In the genomic region with DNA sequence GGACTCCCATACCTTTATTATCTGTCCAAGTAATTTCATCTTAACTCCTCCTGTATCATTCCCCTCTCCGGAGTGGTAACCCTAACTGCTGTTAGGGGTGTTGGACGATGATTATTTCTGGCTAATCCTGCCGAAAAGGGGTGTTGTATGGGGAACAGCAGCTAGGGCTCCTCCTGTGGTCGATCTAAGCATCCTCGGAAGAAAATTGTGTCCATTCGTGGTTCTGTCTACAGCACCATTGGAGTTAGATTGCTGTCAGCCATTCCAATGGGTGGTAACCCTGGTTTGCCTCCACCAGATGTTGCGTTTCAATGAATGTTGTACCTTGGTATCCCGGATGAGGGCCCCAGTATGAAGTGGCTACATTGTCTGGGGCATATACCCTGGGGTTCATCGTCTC, we compare ENCODE assay signal across 2 cellular contexts.
TF ChIP-seq lines count a peak whose summit lies in the region.

No MANE protein-coding gene starts in this region.

TF ChIP-seq in GM23338, 12 proteins besides CTCF, POLR2A, EP300 and RAD21 (continued from another document):
- TF ChIP-seq, protein P1, sequence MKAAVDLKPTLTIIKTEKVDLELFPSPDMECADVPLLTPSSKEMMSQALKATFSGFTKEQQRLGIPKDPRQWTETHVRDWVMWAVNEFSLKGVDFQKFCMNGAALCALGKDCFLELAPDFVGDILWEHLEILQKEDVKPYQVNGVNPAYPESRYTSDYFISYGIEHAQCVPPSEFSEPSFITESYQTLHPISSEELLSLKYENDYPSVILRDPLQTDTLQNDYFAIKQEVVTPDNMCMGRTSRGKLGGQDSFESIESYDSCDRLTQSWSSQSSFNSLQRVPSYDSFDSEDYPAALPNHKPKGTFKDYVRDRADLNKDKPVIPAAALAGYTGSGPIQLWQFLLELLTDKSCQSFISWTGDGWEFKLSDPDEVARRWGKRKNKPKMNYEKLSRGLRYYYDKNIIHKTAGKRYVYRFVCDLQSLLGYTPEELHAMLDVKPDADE (IDR thresholded peaks at IDR 0.05): no peak

TF ChIP-seq in WTC11, 78 proteins besides CTCF, POLR2A, EP300 and RAD21 (continued from another document):
- TF ChIP-seq, protein P2, sequence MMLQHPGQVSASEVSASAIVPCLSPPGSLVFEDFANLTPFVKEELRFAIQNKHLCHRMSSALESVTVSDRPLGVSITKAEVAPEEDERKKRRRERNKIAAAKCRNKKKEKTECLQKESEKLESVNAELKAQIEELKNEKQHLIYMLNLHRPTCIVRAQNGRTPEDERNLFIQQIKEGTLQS (CRISPR knock-in tag; conservative IDR thresholded peaks at IDR 0.05): no peak
- TF ChIP-seq, protein P3, sequence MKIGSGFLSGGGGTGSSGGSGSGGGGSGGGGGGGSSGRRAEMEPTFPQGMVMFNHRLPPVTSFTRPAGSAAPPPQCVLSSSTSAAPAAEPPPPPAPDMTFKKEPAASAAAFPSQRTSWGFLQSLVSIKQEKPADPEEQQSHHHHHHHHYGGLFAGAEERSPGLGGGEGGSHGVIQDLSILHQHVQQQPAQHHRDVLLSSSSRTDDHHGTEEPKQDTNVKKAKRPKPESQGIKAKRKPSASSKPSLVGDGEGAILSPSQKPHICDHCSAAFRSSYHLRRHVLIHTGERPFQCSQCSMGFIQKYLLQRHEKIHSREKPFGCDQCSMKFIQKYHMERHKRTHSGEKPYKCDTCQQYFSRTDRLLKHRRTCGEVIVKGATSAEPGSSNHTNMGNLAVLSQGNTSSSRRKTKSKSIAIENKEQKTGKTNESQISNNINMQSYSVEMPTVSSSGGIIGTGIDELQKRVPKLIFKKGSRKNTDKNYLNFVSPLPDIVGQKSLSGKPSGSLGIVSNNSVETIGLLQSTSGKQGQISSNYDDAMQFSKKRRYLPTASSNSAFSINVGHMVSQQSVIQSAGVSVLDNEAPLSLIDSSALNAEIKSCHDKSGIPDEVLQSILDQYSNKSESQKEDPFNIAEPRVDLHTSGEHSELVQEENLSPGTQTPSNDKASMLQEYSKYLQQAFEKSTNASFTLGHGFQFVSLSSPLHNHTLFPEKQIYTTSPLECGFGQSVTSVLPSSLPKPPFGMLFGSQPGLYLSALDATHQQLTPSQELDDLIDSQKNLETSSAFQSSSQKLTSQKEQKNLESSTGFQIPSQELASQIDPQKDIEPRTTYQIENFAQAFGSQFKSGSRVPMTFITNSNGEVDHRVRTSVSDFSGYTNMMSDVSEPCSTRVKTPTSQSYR (CRISPR knock-in tag; IDR thresholded peaks at IDR 0.05): no peak
- TF ChIP-seq, protein P4, sequence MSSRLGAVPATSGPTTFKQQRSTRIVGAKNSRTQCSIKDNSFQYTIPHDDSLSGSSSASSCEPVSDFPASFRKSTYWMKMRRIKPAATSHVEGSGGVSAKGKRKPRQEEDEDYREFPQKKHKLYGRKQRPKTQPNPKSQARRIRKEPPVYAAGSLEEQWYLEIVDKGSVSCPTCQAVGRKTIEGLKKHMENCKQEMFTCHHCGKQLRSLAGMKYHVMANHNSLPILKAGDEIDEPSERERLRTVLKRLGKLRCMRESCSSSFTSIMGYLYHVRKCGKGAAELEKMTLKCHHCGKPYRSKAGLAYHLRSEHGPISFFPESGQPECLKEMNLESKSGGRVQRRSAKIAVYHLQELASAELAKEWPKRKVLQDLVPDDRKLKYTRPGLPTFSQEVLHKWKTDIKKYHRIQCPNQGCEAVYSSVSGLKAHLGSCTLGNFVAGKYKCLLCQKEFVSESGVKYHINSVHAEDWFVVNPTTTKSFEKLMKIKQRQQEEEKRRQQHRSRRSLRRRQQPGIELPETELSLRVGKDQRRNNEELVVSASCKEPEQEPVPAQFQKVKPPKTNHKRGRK (CRISPR knock-in tag; IDR thresholded peaks at IDR 0.05; ENCODE audit: borderline replicate concordance): no peak
- TF ChIP-seq ZNF423 (CRISPR knock-in tag; IDR thresholded peaks at IDR 0.05) (no peak), ZBTB21 (CRISPR knock-in tag; IDR thresholded peaks at IDR 0.05; ENCODE audit: borderline replicate concordance) (no peak), TP53 (CRISPR knock-in tag; IDR thresholded peaks at IDR 0.05) (no peak), NR2C2 (CRISPR knock-in tag; IDR thresholded peaks at IDR 0.05) (no peak)
- TF ChIP-seq, protein P5, sequence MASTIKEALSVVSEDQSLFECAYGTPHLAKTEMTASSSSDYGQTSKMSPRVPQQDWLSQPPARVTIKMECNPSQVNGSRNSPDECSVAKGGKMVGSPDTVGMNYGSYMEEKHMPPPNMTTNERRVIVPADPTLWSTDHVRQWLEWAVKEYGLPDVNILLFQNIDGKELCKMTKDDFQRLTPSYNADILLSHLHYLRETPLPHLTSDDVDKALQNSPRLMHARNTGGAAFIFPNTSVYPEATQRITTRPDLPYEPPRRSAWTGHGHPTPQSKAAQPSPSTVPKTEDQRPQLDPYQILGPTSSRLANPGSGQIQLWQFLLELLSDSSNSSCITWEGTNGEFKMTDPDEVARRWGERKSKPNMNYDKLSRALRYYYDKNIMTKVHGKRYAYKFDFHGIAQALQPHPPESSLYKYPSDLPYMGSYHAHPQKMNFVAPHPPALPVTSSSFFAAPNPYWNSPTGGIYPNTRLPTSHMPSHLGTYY (CRISPR knock-in tag; IDR thresholded peaks at IDR 0.05): no peak
